ENCODE assay signal across 1 cellular context in the genomic region with DNA sequence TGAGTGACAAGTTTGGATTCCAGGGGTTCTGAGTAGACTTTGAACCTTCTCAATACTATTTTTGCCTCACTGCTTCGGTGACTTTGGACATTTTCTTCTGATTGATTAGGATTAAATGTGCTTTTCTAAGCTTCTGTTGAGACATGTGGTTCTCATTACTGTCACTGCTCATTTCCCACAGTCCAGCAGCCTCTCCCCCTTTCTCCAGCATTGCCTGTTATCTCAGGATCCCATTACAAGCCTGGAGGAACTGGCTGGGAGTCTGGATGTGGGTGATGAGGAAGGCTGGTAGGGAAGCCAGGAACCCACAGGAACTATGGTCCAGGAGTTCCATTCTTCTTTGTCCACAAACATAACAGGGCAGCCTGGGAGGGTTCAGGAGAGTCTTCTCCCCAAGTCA.
TF ChIP-seq lines count a peak whose summit lies in the region.

No MANE protein-coding gene starts in this region.

TF ChIP-seq in SK-N-SH, 30 proteins besides CTCF, POLR2A, EP300 and RAD21 (continued from another document):
- TF ChIP-seq, protein P1, sequence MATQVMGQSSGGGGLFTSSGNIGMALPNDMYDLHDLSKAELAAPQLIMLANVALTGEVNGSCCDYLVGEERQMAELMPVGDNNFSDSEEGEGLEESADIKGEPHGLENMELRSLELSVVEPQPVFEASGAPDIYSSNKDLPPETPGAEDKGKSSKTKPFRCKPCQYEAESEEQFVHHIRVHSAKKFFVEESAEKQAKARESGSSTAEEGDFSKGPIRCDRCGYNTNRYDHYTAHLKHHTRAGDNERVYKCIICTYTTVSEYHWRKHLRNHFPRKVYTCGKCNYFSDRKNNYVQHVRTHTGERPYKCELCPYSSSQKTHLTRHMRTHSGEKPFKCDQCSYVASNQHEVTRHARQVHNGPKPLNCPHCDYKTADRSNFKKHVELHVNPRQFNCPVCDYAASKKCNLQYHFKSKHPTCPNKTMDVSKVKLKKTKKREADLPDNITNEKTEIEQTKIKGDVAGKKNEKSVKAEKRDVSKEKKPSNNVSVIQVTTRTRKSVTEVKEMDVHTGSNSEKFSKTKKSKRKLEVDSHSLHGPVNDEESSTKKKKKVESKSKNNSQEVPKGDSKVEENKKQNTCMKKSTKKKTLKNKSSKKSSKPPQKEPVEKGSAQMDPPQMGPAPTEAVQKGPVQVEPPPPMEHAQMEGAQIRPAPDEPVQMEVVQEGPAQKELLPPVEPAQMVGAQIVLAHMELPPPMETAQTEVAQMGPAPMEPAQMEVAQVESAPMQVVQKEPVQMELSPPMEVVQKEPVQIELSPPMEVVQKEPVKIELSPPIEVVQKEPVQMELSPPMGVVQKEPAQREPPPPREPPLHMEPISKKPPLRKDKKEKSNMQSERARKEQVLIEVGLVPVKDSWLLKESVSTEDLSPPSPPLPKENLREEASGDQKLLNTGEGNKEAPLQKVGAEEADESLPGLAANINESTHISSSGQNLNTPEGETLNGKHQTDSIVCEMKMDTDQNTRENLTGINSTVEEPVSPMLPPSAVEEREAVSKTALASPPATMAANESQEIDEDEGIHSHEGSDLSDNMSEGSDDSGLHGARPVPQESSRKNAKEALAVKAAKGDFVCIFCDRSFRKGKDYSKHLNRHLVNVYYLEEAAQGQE (IDR thresholded peaks at IDR 0.05; ENCODE audit: low read depth, low read length) = peak; percentile 33; the same call in 1 of the 2 replicates
- TF ChIP-seq FOXJ3 (CRISPR knock-in tag; IDR thresholded peaks at IDR 0.05) (peak; percentile 90; the same call in 1 of the 2 replicates), NFIC (IDR thresholded peaks at IDR 0.05; ENCODE audit: borderline replicate concordance) (peak; percentile 21; the same call in 1 of the 2 replicates), RCOR1 (IDR thresholded peaks at IDR 0.05; ENCODE audit: low read length) (peak; percentile 99), MXI1 (IDR thresholded peaks at IDR 0.05; ENCODE audit: low read depth, low read length) (peak; percentile 59; the same call in 1 of the 2 replicates), TCF12 (IDR thresholded peaks at IDR 0.05) (peak; percentile 96), RFX5 (IDR thresholded peaks at IDR 0.05; ENCODE audit: low read length) (no peak)
